In the genomic region with DNA sequence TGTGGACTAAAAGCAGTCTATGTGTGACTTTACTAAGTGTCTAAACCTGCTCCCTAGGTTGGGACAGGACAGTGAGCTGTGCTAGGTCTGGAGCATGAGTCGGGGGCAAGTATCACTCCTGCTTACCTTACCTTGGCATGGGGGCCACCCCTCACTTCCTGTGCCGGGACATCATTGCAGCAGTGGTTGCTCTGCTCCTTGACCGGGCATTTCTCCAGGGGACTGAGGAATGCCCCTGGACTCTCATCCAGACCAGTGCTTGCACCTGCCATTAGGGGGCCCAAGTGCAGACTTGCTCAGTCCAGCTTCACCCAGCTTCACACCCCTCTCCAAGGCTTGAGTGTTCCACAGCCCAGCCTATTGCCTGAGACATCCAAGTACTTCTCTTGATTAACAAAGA, we compare ENCODE assay signal across 1 cellular context.
TF ChIP-seq lines count a peak whose summit lies in the region.

No MANE protein-coding gene starts in this region.

TF ChIP-seq in GM23338, 12 proteins besides CTCF, POLR2A, EP300 and RAD21 (continued from another document):
- TF ChIP-seq, protein P1, sequence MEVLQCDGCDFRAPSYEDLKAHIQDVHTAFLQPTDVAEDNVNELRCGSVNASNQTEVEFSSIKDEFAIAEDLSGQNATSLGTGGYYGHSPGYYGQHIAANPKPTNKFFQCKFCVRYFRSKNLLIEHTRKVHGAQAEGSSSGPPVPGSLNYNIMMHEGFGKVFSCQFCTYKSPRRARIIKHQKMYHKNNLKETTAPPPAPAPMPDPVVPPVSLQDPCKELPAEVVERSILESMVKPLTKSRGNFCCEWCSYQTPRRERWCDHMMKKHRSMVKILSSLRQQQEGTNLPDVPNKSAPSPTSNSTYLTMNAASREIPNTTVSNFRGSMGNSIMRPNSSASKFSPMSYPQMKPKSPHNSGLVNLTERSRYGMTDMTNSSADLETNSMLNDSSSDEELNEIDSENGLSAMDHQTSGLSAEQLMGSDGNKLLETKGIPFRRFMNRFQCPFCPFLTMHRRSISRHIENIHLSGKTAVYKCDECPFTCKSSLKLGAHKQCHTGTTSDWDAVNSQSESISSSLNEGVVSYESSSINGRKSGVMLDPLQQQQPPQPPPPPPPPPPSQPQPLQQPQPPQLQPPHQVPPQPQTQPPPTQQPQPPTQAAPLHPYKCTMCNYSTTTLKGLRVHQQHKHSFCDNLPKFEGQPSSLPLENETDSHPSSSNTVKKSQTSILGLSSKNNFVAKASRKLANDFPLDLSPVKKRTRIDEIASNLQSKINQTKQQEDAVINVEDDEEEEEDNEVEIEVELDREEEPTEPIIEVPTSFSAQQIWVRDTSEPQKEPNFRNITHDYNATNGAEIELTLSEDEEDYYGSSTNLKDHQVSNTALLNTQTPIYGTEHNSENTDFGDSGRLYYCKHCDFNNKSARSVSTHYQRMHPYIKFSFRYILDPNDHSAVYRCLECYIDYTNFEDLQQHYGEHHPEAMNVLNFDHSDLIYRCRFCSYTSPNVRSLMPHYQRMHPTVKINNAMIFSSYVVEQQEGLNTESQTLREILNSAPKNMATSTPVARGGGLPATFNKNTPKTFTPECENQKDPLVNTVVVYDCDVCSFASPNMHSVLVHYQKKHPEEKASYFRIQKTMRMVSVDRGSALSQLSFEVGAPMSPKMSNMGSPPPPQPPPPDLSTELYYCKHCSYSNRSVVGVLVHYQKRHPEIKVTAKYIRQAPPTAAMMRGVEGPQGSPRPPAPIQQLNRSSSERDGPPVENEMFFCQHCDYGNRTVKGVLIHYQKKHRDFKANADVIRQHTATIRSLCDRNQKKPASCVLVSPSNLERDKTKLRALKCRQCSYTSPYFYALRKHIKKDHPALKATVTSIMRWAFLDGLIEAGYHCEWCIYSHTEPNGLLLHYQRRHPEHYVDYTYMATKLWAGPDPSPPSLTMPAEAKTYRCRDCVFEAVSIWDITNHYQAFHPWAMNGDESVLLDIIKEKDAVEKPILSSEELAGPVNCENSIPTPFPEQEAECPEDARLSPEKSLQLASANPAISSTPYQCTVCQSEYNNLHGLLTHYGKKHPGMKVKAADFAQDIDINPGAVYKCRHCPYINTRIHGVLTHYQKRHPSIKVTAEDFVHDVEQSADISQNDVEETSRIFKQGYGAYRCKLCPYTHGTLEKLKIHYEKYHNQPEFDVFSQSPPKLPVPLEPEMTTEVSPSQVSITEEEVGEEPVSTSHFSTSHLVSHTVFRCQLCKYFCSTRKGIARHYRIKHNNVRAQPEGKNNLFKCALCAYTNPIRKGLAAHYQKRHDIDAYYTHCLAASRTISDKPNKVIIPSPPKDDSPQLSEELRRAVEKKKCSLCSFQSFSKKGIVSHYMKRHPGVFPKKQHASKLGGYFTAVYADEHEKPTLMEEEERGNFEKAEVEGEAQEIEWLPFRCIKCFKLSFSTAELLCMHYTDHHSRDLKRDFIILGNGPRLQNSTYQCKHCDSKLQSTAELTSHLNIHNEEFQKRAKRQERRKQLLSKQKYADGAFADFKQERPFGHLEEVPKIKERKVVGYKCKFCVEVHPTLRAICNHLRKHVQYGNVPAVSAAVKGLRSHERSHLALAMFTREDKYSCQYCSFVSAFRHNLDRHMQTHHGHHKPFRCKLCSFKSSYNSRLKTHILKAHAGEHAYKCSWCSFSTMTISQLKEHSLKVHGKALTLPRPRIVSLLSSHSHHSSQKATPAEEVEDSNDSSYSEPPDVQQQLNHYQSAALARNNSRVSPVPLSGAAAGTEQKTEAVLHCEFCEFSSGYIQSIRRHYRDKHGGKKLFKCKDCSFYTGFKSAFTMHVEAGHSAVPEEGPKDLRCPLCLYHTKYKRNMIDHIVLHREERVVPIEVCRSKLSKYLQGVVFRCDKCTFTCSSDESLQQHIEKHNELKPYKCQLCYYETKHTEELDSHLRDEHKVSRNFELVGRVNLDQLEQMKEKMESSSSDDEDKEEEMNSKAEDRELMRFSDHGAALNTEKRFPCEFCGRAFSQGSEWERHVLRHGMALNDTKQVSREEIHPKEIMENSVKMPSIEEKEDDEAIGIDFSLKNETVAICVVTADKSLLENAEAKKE (CRISPR knock-in tag; IDR thresholded peaks at IDR 0.05) = peak; percentile 38; the same call in 1 of the 2 replicates
